10 cellular contexts compared by ENCODE assay signal in genomic region chr17:81385320-81386111, GRCh38. TPM values are rescaled to one million over a fixed set of nuclear protein-coding genes. Genes with fewer than 3 reads are reported as not detected.
DNase-seq lines count a peak whose midpoint lies in the region; TF ChIP-seq lines count a peak whose summit lies in the region.
"Had no signal": no experiment of that assay in that cellular context is flagged by ENCODE, and none has a peak within 500 bp of the region (broad histone marks: within the 10 kb centered on the region; RNA-seq: fewer than 3 reads in every experiment).

No MANE protein-coding gene starts in this region.

- DNase-seq in DMS 273 (lab: John Stamatoyannopoulos, UW; ENCODE audit: unreplicated experiment) = peak; percentile 34
- DNase-seq in DMS 273 treated with DMSO at 0.1 percent for 48 hours (lab: John Stamatoyannopoulos, UW) = no peak
- DNase-seq in middle frontal gyrus (ENCODE audit: extremely low spot score, low spot score) = peak; percentile 88
- DNase-seq in stomach = no peak
- DNase-seq in NCI-H2029 (lab: John Stamatoyannopoulos, UW) = no peak
- no peak for DNase-seq in D341Med (ENCODE audit: low spot score)
- DNase-seq in A172 (ENCODE audit: low spot score) = no peak
- DNase-seq: NCI-H2227 treated with DMSO at 0.1 percent for 48 hours, T1000 had no signal

- TF ChIP-seq CTCF in stomach (IDR thresholded peaks at IDR 0.05) = no peak

- intact Hi-C loops in stomach (cut with DNase I; ENCODE audit: low total_unique reads) = no loop called here

- 82 to 84% methylated on average over 24 of the region's 24 CpGs for WGBS in ectodermal cell, 2 experiments
- 57 to 71% (median 64%) methylated on average over 21 to 24 of the region's 24 CpGs for WGBS in stomach, 5 donors

- H3K9me3 ChIP-seq in ectodermal cell (ENCODE audit: control insufficient read depth, low read length) = no peaks in the 10 kb centered on the region
- no peaks in the 10 kb centered on the region for H3K9me3 ChIP-seq in stomach

- H3K36me3 ChIP-seq in ectodermal cell (ENCODE audit: control insufficient read depth, insufficient read depth, low read length) (no peaks in the 10 kb centered on the region), stomach (no peaks in the 10 kb centered on the region)

- TF ChIP-seq EP300 in stomach (IDR thresholded peaks at IDR 0.05) = no peak

- H3K4me3 ChIP-seq in ectodermal cell (ENCODE audit: insufficient read depth, low read depth, low read length) (no peak overlapping the region), stomach (no peak overlapping the region)

- H3K27me3 ChIP-seq in ectodermal cell (ENCODE audit: control insufficient read depth, insufficient read depth, low read length, poor library complexity, severe bottlenecking) = peaks cover 44% of the 10 kb centered on the region
- peaks cover 0 to 37% (median 4%) of the 10 kb centered on the region in 3 donors for H3K27me3 ChIP-seq in stomach

- H3K27ac ChIP-seq in ectodermal cell (ENCODE audit: insufficient read depth, low read depth, low read length, poor library complexity, severe bottlenecking) (peak overlapping the region; percentile 44), stomach (peak overlapping the region; percentile 93 to 99 (median 99))

- peaks cover 47% of the 10 kb centered on the region for H3K4me1 ChIP-seq in ectodermal cell (ENCODE audit: control insufficient read depth, insufficient read depth, low read length)
- H3K4me1 ChIP-seq in stomach = peaks cover 36 to 50% (median 48%) of the 10 kb centered on the region in 4 donors

- no peak for TF ChIP-seq POLR2A in stomach (IDR thresholded peaks at IDR 0.05)

RNA-seq across cellular contexts. Expression of gene BAHCC1, which starts 9.7 kb away (rescaled TPM):
- 26.9 TPM for polyA plus RNA-seq in ectodermal cell (2013, experiment 1 of 4)
- 37.1 TPM for polyA plus RNA-seq in ectodermal cell (2013, experiment 2 of 4)
- 32.4 TPM for polyA plus RNA-seq in ectodermal cell (2013, experiment 3 of 4)
- 38.6 TPM for polyA plus RNA-seq in ectodermal cell (2013, experiment 4 of 4)
- total RNA-seq in stomach = 10 to 100 TPM in 4 of 5 donors, 1 to 10 TPM in 1; 8.6 to 56.2 (median 15.2) TPM
- polyA plus RNA-seq in stomach = 1 to 10 TPM; 4.9 to 6.6 (median 5.1) TPM
- 0.95 and 2.0 TPM in 2 replicates for total RNA-seq in A172 (2014; rRNA removed; shearing (Covaris generic))

Comparison
In these comparisons a context has a peak if more than half of its experiments do, and no peak if none do; other contexts are left out.
1. DNase-seq: peak in DMS 273 (single experiment) and middle frontal gyrus (single experiment); none in DMS 273 treated with DMSO at 0.1 percent for 48 hours (single experiment), stomach (single experiment), NCI-H2029 (single experiment), D341Med (single experiment) and A172 (single experiment).